ENCODE assay signal across 1 cellular context in genomic region chr7:2555121-2556052, GRCh38.
TF ChIP-seq lines count a peak whose summit lies in the region.

Gene BRAT1, minus strand, starts transcription at chr7:2555524. Its CDS starts 1,093 bp downstream, at chr7:2554431.

TF ChIP-seq in HepG2, 621 proteins besides CTCF, POLR2A, EP300 and RAD21 (continued from another document):
- TF ChIP-seq, protein P1, sequence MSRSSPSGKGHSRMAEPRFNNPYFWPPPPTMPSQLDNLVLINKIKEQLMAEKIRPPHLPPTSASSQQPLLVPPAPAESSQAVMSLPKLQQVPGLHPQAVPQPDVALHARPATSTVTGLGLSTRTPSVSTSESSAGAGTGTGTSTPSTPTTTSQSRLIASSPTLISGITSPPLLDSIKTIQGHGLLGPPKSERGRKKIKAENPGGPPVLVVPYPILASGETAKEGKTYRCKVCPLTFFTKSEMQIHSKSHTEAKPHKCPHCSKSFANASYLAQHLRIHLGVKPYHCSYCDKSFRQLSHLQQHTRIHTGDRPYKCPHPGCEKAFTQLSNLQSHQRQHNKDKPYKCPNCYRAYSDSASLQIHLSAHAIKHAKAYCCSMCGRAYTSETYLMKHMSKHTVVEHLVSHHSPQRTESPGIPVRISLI (CRISPR knock-in tag; IDR thresholded peaks at IDR 0.05; ENCODE audit: borderline replicate concordance) = 0 out of 2 replicates have a peak, but pooled peaks have one; percentile 50
- TF ChIP-seq U2AF1 (optimal IDR thresholded peaks at IDR 0.05; ENCODE audit: low read depth, low read length) (peak; percentile 58), BRD4 (CRISPR knock-in tag; IDR thresholded peaks at IDR 0.05) (peak; percentile 37; the same call in 1 of the 2 replicates), ARID5B (CRISPR knock-in tag; IDR thresholded peaks at IDR 0.05) (peak; percentile 33), RBM39 (IDR thresholded peaks at IDR 0.05; ENCODE audit: low read depth, low read length, poor library complexity, severe bottlenecking) (peak; percentile 42), KDM5B (CRISPR knock-in tag; IDR thresholded peaks at IDR 0.05; ENCODE audit: borderline replicate concordance) (peak; percentile 71; the same call in 1 of the 2 replicates), MEF2D (CRISPR knock-in tag; IDR thresholded peaks at IDR 0.05) (peak; percentile 40; the same call in 1 of the 2 replicates), ZNF777 (CRISPR knock-in tag; IDR thresholded peaks at IDR 0.05) (peak; percentile 70; the same call in 1 of the 2 replicates), ZNF224 (CRISPR knock-in tag; IDR thresholded peaks at IDR 0.05) (0 out of 2 replicates have a peak, but pooled peaks have one; percentile 46), MXD1 (CRISPR knock-in tag; IDR thresholded peaks at IDR 0.05) (peak; percentile 64; the same call in 1 of the 2 replicates), ZNF737 (CRISPR knock-in tag; IDR thresholded peaks at IDR 0.05; ENCODE audit: borderline replicate concordance) (no peak), ZSCAN5A (CRISPR knock-in tag; IDR thresholded peaks at IDR 0.05; ENCODE audit: borderline replicate concordance) (0 out of 2 replicates have a peak, but pooled peaks have one; percentile 15), ZNF318 (CRISPR knock-in tag; IDR thresholded peaks at IDR 0.05) (peak; percentile 79; the same call in 1 of the 2 replicates), MXI1 (IDR thresholded peaks at IDR 0.05; ENCODE audit: borderline replicate concordance, low read depth, low read length) (peak; percentile 63; the same call in 1 of the 3 replicates), MYC (CRISPR knock-in tag; IDR thresholded peaks at IDR 0.05; ENCODE audit: borderline replicate concordance) (peak; percentile 59), PHF20 (CRISPR knock-in tag; IDR thresholded peaks at IDR 0.05) (0 out of 2 replicates have a peak, but pooled peaks have one; percentile 9), ESRRA (CRISPR knock-in tag; IDR thresholded peaks at IDR 0.05; ENCODE audit: low read depth) (0 out of 2 replicates have a peak, but pooled peaks have one; percentile 56), GABPB1 (CRISPR knock-in tag; IDR thresholded peaks at IDR 0.05) (peak; percentile 88), EED (CRISPR knock-in tag; IDR thresholded peaks at IDR 0.05) (no peak), SOX6 (IDR thresholded peaks at IDR 0.05) (no peak), SOX6 (CRISPR knock-in tag; IDR thresholded peaks at IDR 0.05) (peak; percentile 44; the same call in 1 of the 2 replicates), ZNF670 (CRISPR knock-in tag; IDR thresholded peaks at IDR 0.05; ENCODE audit: borderline replicate concordance) (peak; percentile 26; the same call in 1 of the 2 replicates), DNMT1 (CRISPR knock-in tag; IDR thresholded peaks at IDR 0.05) (0 out of 2 replicates have a peak, but pooled peaks have one; percentile 25), KLF12 (CRISPR knock-in tag; IDR thresholded peaks at IDR 0.05; ENCODE audit: borderline replicate concordance) (0 out of 2 replicates have a peak, but pooled peaks have one; percentile 40), MEIS2 (CRISPR knock-in tag; IDR thresholded peaks at IDR 0.05) (peak; percentile 23), ZNF510 (CRISPR knock-in tag; IDR thresholded peaks at IDR 0.05; ENCODE audit: low read depth) (0 out of 2 replicates have a peak, but pooled peaks have one; percentile 49), IKZF5 (CRISPR knock-in tag; IDR thresholded peaks at IDR 0.05) (peak; percentile 46; the same call in 1 of the 2 replicates), HNF4G (IDR thresholded peaks at IDR 0.05; ENCODE audit: borderline replicate concordance, low read depth, low read length) (no peak), HNF4G (CRISPR knock-in tag; IDR thresholded peaks at IDR 0.05; ENCODE audit: borderline replicate concordance, low read depth) (peak; percentile 66; the same call in 1 of the 2 replicates), ARHGAP35 (CRISPR knock-in tag; IDR thresholded peaks at IDR 0.05; ENCODE audit: borderline replicate concordance) (peak; percentile 48; the same call in 1 of the 2 replicates), YEATS4 (CRISPR knock-in tag; IDR thresholded peaks at IDR 0.05; ENCODE audit: borderline replicate concordance) (peak; percentile 81), ZZZ3 (CRISPR knock-in tag; IDR thresholded peaks at IDR 0.05; ENCODE audit: borderline replicate concordance) (0 out of 2 replicates have a peak, but pooled peaks have one; percentile 37)
- TF ChIP-seq, protein P2, sequence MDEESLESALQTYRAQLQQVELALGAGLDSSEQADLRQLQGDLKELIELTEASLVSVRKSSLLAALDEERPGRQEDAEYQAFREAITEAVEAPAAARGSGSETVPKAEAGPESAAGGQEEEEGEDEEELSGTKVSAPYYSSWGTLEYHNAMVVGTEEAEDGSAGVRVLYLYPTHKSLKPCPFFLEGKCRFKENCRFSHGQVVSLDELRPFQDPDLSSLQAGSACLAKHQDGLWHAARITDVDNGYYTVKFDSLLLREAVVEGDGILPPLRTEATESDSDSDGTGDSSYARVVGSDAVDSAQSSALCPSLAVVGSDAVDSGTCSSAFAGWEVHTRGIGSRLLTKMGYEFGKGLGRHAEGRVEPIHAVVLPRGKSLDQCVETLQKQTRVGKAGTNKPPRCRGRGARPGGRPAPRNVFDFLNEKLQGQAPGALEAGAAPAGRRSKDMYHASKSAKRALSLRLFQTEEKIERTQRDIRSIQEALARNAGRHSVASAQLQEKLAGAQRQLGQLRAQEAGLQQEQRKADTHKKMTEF (CRISPR knock-in tag; IDR thresholded peaks at IDR 0.05) = peak; percentile 70; the same call in 1 of the 2 replicates
